ENCODE assay signal across 17 cellular contexts in the genomic region with DNA sequence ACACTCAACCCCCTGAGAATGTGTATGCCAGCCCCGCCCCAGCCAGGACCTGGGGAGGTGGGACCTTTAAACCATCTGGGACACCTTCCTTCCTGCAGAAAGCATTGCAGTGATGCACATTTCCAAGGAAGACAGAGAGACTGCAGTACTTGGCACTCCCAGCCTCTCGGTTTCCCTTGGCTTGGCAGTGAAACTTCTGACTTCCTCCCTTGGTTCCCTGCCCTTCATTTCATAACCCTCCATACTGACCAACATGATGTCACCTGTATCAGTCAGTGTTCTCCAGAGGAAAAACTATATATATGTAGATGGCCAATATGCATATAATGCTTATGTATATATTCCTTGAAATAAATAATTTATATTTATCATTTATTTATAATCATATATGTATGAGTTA.
A peak's percentile ranks its signal among the peaks of the same experiment; 100 is the strongest.
DNase-seq lines count a peak whose midpoint lies in the region; ATAC-seq and TF ChIP-seq lines count a peak whose summit lies in the region.
"Had no signal": no experiment of that assay in that cellular context is flagged by ENCODE, and none has a peak within 500 bp of the region (broad histone marks: within the 10 kb centered on the region; RNA-seq: fewer than 3 reads in every experiment).

No MANE protein-coding gene starts in this region.

- H3K27ac ChIP-seq in HUES48 (ENCODE audit: low read depth, low read length) (peak overlapping the region; percentile 44), body of pancreas (peak overlapping the region in 3 of 4 donors; percentile 26 to 70 (median 63)), neural progenitor cell (no peak overlapping the region)
- H3K27ac ChIP-seq: gastrocnemius medialis, tibial artery had no signal

- H3F3A ChIP-seq in neural progenitor cell (ENCODE audit: low read depth), result peaks cover 21% of the 10 kb centered on the region

- H3K9ac ChIP-seq in HUES48 (ENCODE audit: low read depth, low read length) (no peak overlapping the region), neural progenitor cell (no peak overlapping the region)

- H3K79me2 ChIP-seq in neural progenitor cell (ENCODE audit: low read depth), result no peaks in the 10 kb centered on the region

- H3K27me3 ChIP-seq in HUES48 (ENCODE audit: control insufficient read depth, insufficient read depth, low read length) (no peaks in the 10 kb centered on the region), body of pancreas (no peaks in the 10 kb centered on the region), neural progenitor cell (no peaks in the 10 kb centered on the region)
- H3K27me3 ChIP-seq: gastrocnemius medialis, tibial artery had no signal

- H3K36me3 Mint-ChIP-seq in neural progenitor cell, result no peaks in the 10 kb centered on the region

- DNase-seq in AG09309 (ENCODE audit: low read depth) (peak; percentile 24), body of pancreas (no peak), neural progenitor cell (ENCODE audit: low spot score) (no peak), T-helper 2 cell (no peak)
- no peak for DNase-seq in activated effector memory CD4-positive, alpha-beta T cell treated with anti-CD3 and anti-CD28 coated beads, Interleukin-2, amount 50 U/mL, for 16 hours
- DNase-seq: activated CD4-positive, alpha-beta T cell treated with anti-CD3 and anti-CD28 coated beads, Interleukin-2, amount 50 U/mL, for 48 hours; aorta; C1 segment of cervical spinal cord; DND-41; gastrocnemius medialis; stimulated activated CD4-positive, alpha-beta T cell treated with anti-CD3 and anti-CD28 coated beads, Interleukin-12 subunit alpha, Interleukin-12 subunit beta, amount 100 ng/mL, for 4 hours; tibial artery had no signal

- no peak for ATAC-seq in body of pancreas
- ATAC-seq in HG03175 (IDR thresholded peaks at IDR 0.05; ENCODE audit: unreplicated experiment), result no peak
- no peak for ATAC-seq in HG03457 (IDR thresholded peaks at IDR 0.05; ENCODE audit: unreplicated experiment)
- ATAC-seq: activated T-helper 17 cell treated with anti-CD3 and anti-CD28 coated beads, Interleukin-2, amount 50 U/mL, for 72 hours; gastrocnemius medialis had no signal

- H3K27me3 Mint-ChIP-seq in neural progenitor cell (ENCODE audit: insufficient read depth, low read depth), result no peaks in the 10 kb centered on the region

- H3K36me3 ChIP-seq in HUES48 (ENCODE audit: control insufficient read depth, insufficient read depth, low read length) (no peaks in the 10 kb centered on the region), body of pancreas (replicated peaks in 1 of 2; ENCODE audit: insufficient read depth in 1 of 2, low read depth in 2 of 2) (no peaks in the 10 kb centered on the region), neural progenitor cell (no peaks in the 10 kb centered on the region)
- H3K36me3 ChIP-seq: gastrocnemius medialis, tibial artery had no signal

- TF ChIP-seq POLR2A in body of pancreas (IDR thresholded peaks at IDR 0.05), result no peak

- H3K4me2 ChIP-seq in neural progenitor cell, result peak overlapping the region; percentile 30

- peaks cover 2% of the 10 kb centered on the region for H3K9me3 Mint-ChIP-seq in neural progenitor cell
- H3K9me3 Mint-ChIP-seq: activated T-helper 17 cell treated with anti-CD3 and anti-CD28 coated beads, Interleukin-2, amount 50 U/mL, for 72 hours; T-helper 2 cell treated with Interferon-gamma antibody and Interleukin-4, amounts not matched to agents 5 μg/mL and 100 μg/mL, for 36 hours had no signal

- intact Hi-C loops in body of pancreas (cut with DNase I), result no loop called here

- TF ChIP-seq CTCF in AG09309 (IDR thresholded peaks at IDR 0.05; ENCODE audit: control insufficient read depth, insufficient read depth, low read depth, low read length, missing control alignments), result no peak
- no peak for TF ChIP-seq CTCF in body of pancreas (IDR thresholded peaks at IDR 0.05)
- TF ChIP-seq CTCF in neural progenitor cell (IDR thresholded peaks at IDR 0.05), result no peak

- H3K4me1 ChIP-seq in HUES48 (ENCODE audit: control insufficient read depth, insufficient read depth, low read length) (peaks cover 22% of the 10 kb centered on the region), body of pancreas (no peaks in the 10 kb centered on the region), neural progenitor cell (peaks cover 38% of the 10 kb centered on the region)
- H3K4me1 ChIP-seq: gastrocnemius medialis had no signal

- no peak overlapping the region for H2AFZ ChIP-seq in neural progenitor cell (replicated peaks)

- H4K20me1 ChIP-seq in neural progenitor cell (ENCODE audit: low read depth), result no peaks in the 10 kb centered on the region

- H3K9me3 ChIP-seq in HUES48 (ENCODE audit: control insufficient read depth, insufficient read depth, low read length) (no peaks in the 10 kb centered on the region), body of pancreas (no peaks in the 10 kb centered on the region), neural progenitor cell (ENCODE audit: low read depth) (peaks cover 5% of the 10 kb centered on the region)
- H3K9me3 ChIP-seq: gastrocnemius medialis, tibial artery had no signal

- peaks cover 16% of the 10 kb centered on the region for H3K4me1 Mint-ChIP-seq in neural progenitor cell

- no peak overlapping the region for H3K27ac Mint-ChIP-seq in neural progenitor cell
- H3K27ac Mint-ChIP-seq: activated T-helper 17 cell treated with anti-CD3 and anti-CD28 coated beads, Interleukin-2, amount 50 U/mL, for 72 hours; T-helper 2 cell treated with Interferon-gamma antibody and Interleukin-4, amounts not matched to agents 5 μg/mL and 100 μg/mL, for 36 hours had no signal

- no peak overlapping the region for H3K4me3 Mint-ChIP-seq in neural progenitor cell
- H3K4me3 Mint-ChIP-seq: activated T-helper 17 cell treated with anti-CD3 and anti-CD28 coated beads, Interleukin-2, amount 50 U/mL, for 72 hours; T-helper 2 cell treated with Interferon-gamma antibody and Interleukin-4, amounts not matched to agents 5 μg/mL and 100 μg/mL, for 36 hours had no signal

- 46 to 49% methylated on average over 2 of the region's 2 CpGs for WGBS in body of pancreas, 2 donors

- H3K4me3 ChIP-seq in AG09309 (ENCODE audit: control insufficient read depth, low read depth, low read length), result no peak overlapping the region
- no peak overlapping the region for H3K4me3 ChIP-seq in HUES48 (ENCODE audit: low read depth, low read length)
- no peak overlapping the region for H3K4me3 ChIP-seq in body of pancreas
- H3K4me3 ChIP-seq in neural progenitor cell, result no peak overlapping the region
- H3K4me3 ChIP-seq: gastrocnemius medialis, tibial artery had no signal
